ENCODE assay signal across 8 cellular contexts in the genomic region with DNA sequence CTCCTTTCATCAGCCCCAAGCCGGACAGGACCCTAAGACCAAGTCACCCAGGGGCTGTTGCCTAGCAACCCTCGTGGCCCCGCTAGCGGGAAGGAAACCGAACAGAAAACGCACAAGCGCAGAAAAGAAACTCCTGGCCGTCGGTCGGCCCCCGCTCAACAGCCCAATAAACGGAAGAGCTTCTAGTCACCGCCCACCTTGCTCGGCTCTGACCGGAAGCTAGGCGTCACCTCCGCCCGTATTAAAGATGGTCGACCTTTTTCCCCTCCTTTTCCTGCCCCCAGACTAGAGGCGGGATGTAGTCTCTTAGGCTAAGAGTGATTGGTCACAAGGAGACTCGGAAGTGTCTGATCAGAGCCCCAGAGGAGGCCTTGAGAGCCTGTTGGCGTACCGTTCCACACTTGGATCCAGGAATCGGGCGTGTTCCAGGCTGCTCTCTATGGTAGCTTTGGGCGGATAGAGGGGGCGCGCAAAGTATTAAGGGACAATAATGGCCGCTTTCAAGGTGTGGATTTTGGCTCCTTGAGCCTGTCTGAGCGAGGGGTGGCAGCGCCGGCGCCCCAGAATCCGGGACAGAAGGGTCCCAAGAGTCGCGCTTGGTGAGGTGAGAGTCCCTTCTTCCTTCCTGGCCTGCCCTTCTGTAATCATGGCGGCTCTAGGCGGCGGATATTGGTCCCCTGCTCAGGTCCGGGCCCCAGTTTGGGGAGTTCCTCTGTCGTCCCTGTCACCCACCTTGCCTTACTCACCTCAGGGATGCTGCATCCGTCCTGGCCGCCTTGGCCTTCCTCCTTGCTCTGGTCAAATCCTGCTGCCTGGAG. TPM values are rescaled to one million over a fixed set of nuclear protein-coding genes. Genes with fewer than 3 reads are reported as not detected.
A peak's percentile ranks its signal among the peaks of the same experiment; 100 is the strongest.
DNase-seq lines count a peak whose midpoint lies in the region; ATAC-seq and TF ChIP-seq lines count a peak whose summit lies in the region.

Gene DHX38, plus strand, starts transcription at position 400 of the 818 bp plus-strand sequence. CDS start 2,311 bp downstream, outside the sequence.
Gene TXNL4B, minus strand, starts transcription at position 173 of the 818 bp plus-strand sequence. CDS start 2,871 bp downstream, outside the sequence.

- no peaks in the 10 kb centered on the region for H3K27me3 Mint-ChIP-seq in activated naive CD8-positive, alpha-beta T cell treated with anti-CD3 and anti-CD28 coated beads, Interleukin-2, amount 10 ng/mL, durations not matched to agents 7 days and 5 days
- no peaks in the 10 kb centered on the region for H3K27me3 Mint-ChIP-seq in osteocyte (ENCODE audit: unreplicated experiment)

- H3K4me3 ChIP-seq in SU-DHL-6 (ENCODE audit: insufficient read depth, low read length, poor library complexity, severe bottlenecking) (peak within 1 kb of the TSS; percentile 81), thymus (ENCODE audit: low read length) (peak within 1 kb of the TSS; percentile 77)

- peak; percentile 91 for DNase-seq in NCI-H128 (lab: John Stamatoyannopoulos, UW; ENCODE audit: unreplicated experiment)
- DNase-seq in activated naive CD8-positive, alpha-beta T cell treated with anti-CD3 and anti-CD28 coated beads, Interleukin-2, amount 10 ng/mL, durations not matched to agents 7 days and 5 days: peak; percentile 84
- peak; percentile 88 to 100 (median 96) for DNase-seq in head of caudate nucleus
- DNase-seq in osteocyte (ENCODE audit: extremely low spot score, unreplicated experiment): peak; percentile 97

- no peaks in the 10 kb centered on the region for H3K9me2 ChIP-seq in SU-DHL-6 (replicated peaks; ENCODE audit: insufficient read depth, low read length)

- peak within 1 kb of the TSS; percentile 80 for H2AFZ ChIP-seq in SU-DHL-6 (ENCODE audit: low read depth, low read length, severe bottlenecking)

- TF ChIP-seq POLR2A in GM10847 (IDR thresholded peaks at IDR 0.05; ENCODE audit: extremely low read depth, insufficient read length): peak; percentile 49

- H3K36me3 ChIP-seq in SU-DHL-6 (ENCODE audit: low read length) (peaks cover 4% of the 10 kb centered on the region; the same call in 1 of the 2 replicates), thymus (ENCODE audit: control insufficient read depth, insufficient read depth) (peaks cover 34% of the 10 kb centered on the region)

- H4K20me1 ChIP-seq in SU-DHL-6 (ENCODE audit: low read depth, low read length): no peaks in the 10 kb centered on the region

- no peaks in the 10 kb centered on the region for H3K9me3 Mint-ChIP-seq in activated naive CD8-positive, alpha-beta T cell treated with anti-CD3 and anti-CD28 coated beads, Interleukin-2, amount 10 ng/mL, durations not matched to agents 7 days and 5 days
- no peaks in the 10 kb centered on the region for H3K9me3 Mint-ChIP-seq in osteocyte (ENCODE audit: unreplicated experiment)

- under 1% methylated on average over 43 of the region's 43 CpGs for WGBS in thymus

- intact Hi-C loops in head of caudate nucleus (cut with DNase I): loop anchor here (2.0 to 10.0 kb wide), 2 partner anchors 85 to 209 kb away; partner anchors contain the start of genes DHODH and ZNF821

- peak within 1 kb of the TSS; percentile 71 for H3K9ac ChIP-seq in SU-DHL-6 (ENCODE audit: low read length)

- H3K9me3 ChIP-seq in SU-DHL-6 (ENCODE audit: insufficient read depth, low read length) (no peaks in the 10 kb centered on the region), thymus (ENCODE audit: control insufficient read depth) (no peaks in the 10 kb centered on the region)

- H3K4me2 ChIP-seq in SU-DHL-6 (ENCODE audit: low read depth, low read length, poor library complexity, severe bottlenecking): peak within 1 kb of the TSS; percentile 93

- H3K79me2 ChIP-seq in SU-DHL-6 (ENCODE audit: insufficient read depth, low read length): peaks cover 45% of the 10 kb centered on the region

- peaks cover 18% of the 10 kb centered on the region for H3K36me3 Mint-ChIP-seq in activated naive CD8-positive, alpha-beta T cell treated with anti-CD3 and anti-CD28 coated beads, Interleukin-2, amount 10 ng/mL, durations not matched to agents 7 days and 5 days
- peaks cover 30% of the 10 kb centered on the region for H3K36me3 Mint-ChIP-seq in osteocyte (ENCODE audit: unreplicated experiment)

- POLR2A ChIA-PET in activated naive CD8-positive, alpha-beta T cell treated with anti-CD3 and anti-CD28 coated beads, Interleukin-2, amount 10 ng/mL, durations not matched to agents 7 days and 5 days (lab: Charles Lee): interaction anchor here (0.6 to 2.1 kb wide), 7 partner anchors 9 to 693 kb away, joined by 3 to 8 read pairs (median 5); partner anchors contain the start of gene ATXN1L

- H3K27me3 ChIP-seq in SU-DHL-6 (ENCODE audit: low read length) (no peaks in the 10 kb centered on the region), thymus (ENCODE audit: control insufficient read depth, insufficient read depth) (no peaks in the 10 kb centered on the region)

- H3K4me1 ChIP-seq in thymus (ENCODE audit: control insufficient read depth, insufficient read depth, low read length): peaks cover 17% of the 10 kb centered on the region

- H3K27ac ChIP-seq in SU-DHL-6 (ENCODE audit: low read depth, low read length) (peak within 1 kb of the TSS; percentile 64), thymus (ENCODE audit: low read depth) (peak within 1 kb of the TSS; percentile 90)

- peak within 1 kb of the TSS; percentile 96 for H3K27ac Mint-ChIP-seq in activated naive CD8-positive, alpha-beta T cell treated with anti-CD3 and anti-CD28 coated beads, Interleukin-2, amount 10 ng/mL, durations not matched to agents 7 days and 5 days
- H3K27ac Mint-ChIP-seq in osteocyte (ENCODE audit: unreplicated experiment): peak within 1 kb of the TSS; percentile 96

- TF ChIP-seq CTCF in SU-DHL-6 (IDR thresholded peaks at IDR 0.05; ENCODE audit: insufficient read depth, low read length, poor library complexity, severe bottlenecking) (no peak), osteocyte (IDR thresholded peaks at IDR 0.05) (peak; percentile 12)

- H3K4me1 Mint-ChIP-seq in activated naive CD8-positive, alpha-beta T cell treated with anti-CD3 and anti-CD28 coated beads, Interleukin-2, amount 10 ng/mL, durations not matched to agents 7 days and 5 days: peaks cover 30% of the 10 kb centered on the region
- peaks cover 32% of the 10 kb centered on the region for H3K4me1 Mint-ChIP-seq in osteocyte (ENCODE audit: unreplicated experiment)

- no peaks in the 10 kb centered on the region for H3F3A ChIP-seq in SU-DHL-6 (ENCODE audit: insufficient read depth)

- peak; percentile 99 for ATAC-seq in HG02678 (IDR thresholded peaks at IDR 0.05; ENCODE audit: unreplicated experiment)
- peak; percentile 97 for ATAC-seq in activated naive CD8-positive, alpha-beta T cell treated with anti-CD3 and anti-CD28 coated beads, Interleukin-2, amount 10 ng/mL, durations not matched to agents 7 days and 5 days (ENCODE audit: low read depth)

- peak within 1 kb of the TSS; percentile 98 for H3K4me3 Mint-ChIP-seq in activated naive CD8-positive, alpha-beta T cell treated with anti-CD3 and anti-CD28 coated beads, Interleukin-2, amount 10 ng/mL, durations not matched to agents 7 days and 5 days
- H3K4me3 Mint-ChIP-seq in osteocyte (ENCODE audit: unreplicated experiment): peak within 1 kb of the TSS; percentile 98

RNA-seq across cellular contexts. Expression of gene DHX38, which starts in this region (rescaled TPM):
- 10 to 100 TPM; 86.9 to 95.5 TPM for total RNA-seq in activated naive CD8-positive, alpha-beta T cell treated with anti-CD3 and anti-CD28 coated beads, Interleukin-2, amount 10 ng/mL, durations not matched to agents 7 days and 5 days
- 57.0 and 59.3 TPM in 2 replicates for total RNA-seq in osteocyte
- 58.3 TPM for polyA plus RNA-seq in thymus

RNA-seq across cellular contexts. Expression of gene TXNL4B, which starts in this region (rescaled TPM):
- total RNA-seq in activated naive CD8-positive, alpha-beta T cell treated with anti-CD3 and anti-CD28 coated beads, Interleukin-2, amount 10 ng/mL, durations not matched to agents 7 days and 5 days: 10 to 100 TPM; 14.5 to 15.2 TPM
- total RNA-seq in osteocyte: 10.0 and 11.5 TPM in 2 replicates
- 9.9 TPM for polyA plus RNA-seq in thymus

Comparison
In these comparisons a context has a peak if more than half of its experiments do, and no peak if none do; other contexts are left out.
1. Peak in every context shown above with its lines: DNase-seq, ATAC-seq, H3K4me3 ChIP-seq and H3K27ac ChIP-seq.